ENCODE assay signal across 1 cellular context in genomic region chr2:46657042-46657504, GRCh38.
TF ChIP-seq lines count a peak whose summit lies in the region.

No MANE protein-coding gene starts in this region.

TF ChIP-seq in GM23338, 12 proteins besides CTCF, POLR2A, EP300 and RAD21 (continued from another document):
- no peak for TF ChIP-seq REST (IDR thresholded peaks at IDR 0.05; ENCODE audit: unreplicated experiment)
- TF ChIP-seq ZNF114 (CRISPR knock-in tag; IDR thresholded peaks at IDR 0.05) = no peak
- TF ChIP-seq EZH2phosphoT487 (IDR thresholded peaks at IDR 0.05; ENCODE audit: unreplicated experiment) = no peak
- no peak for TF ChIP-seq CREB1 (CRISPR knock-in tag; IDR thresholded peaks at IDR 0.05; ENCODE audit: low read depth)
- TF ChIP-seq ZNF331 (CRISPR knock-in tag; IDR thresholded peaks at IDR 0.05; ENCODE audit: low read depth) = no peak
- TF ChIP-seq JUNB (IDR thresholded peaks at IDR 0.05; ENCODE audit: unreplicated experiment) = no peak
- TF ChIP-seq NANOG (IDR thresholded peaks at IDR 0.05; ENCODE audit: borderline replicate concordance) = no peak
- TF ChIP-seq EZH2 (IDR thresholded peaks at IDR 0.05; ENCODE audit: low read depth, unreplicated experiment) = no peak
